Comparison of ENCODE assay signal across 1 cellular context in the genomic region with DNA sequence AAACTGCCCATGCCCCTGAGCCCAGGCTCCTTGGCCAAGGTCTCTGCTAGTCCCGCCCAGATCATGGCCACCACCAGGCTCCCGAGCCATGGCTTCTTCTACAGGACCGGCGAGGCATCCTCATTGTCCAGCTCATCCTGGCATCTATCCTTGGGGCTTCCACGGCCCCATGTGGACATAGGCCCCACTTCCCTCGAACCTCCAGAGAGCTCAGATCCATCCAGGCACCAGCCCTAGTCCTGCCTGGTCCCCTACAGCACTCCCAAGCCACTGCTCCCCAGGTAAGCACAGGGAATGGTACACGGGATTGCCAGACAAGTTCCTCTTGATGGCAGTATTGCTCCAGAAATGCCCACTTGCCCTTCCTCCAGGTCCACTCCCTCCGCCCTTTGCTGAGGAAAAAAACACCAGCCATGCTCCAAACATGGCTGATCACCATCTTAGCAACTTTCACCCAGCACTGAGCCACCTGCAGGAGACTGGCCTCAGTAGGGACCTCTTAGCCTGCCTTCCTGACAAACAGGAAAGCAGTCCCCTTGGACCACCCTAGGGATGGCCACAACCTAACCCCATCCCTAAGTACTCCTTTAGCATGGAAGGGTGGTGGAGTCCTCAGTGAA.
TF ChIP-seq lines count a peak whose summit lies in the region.

No MANE protein-coding gene starts in this region.

TF ChIP-seq in HepG2, 621 proteins besides CTCF, POLR2A, EP300 and RAD21 (continued from another document and continues in another):
- TF ChIP-seq, protein P1, sequence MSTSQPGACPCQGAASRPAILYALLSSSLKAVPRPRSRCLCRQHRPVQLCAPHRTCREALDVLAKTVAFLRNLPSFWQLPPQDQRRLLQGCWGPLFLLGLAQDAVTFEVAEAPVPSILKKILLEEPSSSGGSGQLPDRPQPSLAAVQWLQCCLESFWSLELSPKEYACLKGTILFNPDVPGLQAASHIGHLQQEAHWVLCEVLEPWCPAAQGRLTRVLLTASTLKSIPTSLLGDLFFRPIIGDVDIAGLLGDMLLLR (CRISPR knock-in tag; IDR thresholded peaks at IDR 0.05): no peak
- TF ChIP-seq MEIS2 (CRISPR knock-in tag; IDR thresholded peaks at IDR 0.05): no peak
- TF ChIP-seq ZNF720 (CRISPR knock-in tag; IDR thresholded peaks at IDR 0.05): no peak
- TF ChIP-seq, protein P2, sequence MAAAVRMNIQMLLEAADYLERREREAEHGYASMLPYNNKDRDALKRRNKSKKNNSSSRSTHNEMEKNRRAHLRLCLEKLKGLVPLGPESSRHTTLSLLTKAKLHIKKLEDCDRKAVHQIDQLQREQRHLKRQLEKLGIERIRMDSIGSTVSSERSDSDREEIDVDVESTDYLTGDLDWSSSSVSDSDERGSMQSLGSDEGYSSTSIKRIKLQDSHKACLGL (CRISPR knock-in tag; IDR thresholded peaks at IDR 0.05): no peak
- TF ChIP-seq PAWR (CRISPR knock-in tag; IDR thresholded peaks at IDR 0.05; ENCODE audit: borderline replicate concordance): no peak
- TF ChIP-seq, protein P3, sequence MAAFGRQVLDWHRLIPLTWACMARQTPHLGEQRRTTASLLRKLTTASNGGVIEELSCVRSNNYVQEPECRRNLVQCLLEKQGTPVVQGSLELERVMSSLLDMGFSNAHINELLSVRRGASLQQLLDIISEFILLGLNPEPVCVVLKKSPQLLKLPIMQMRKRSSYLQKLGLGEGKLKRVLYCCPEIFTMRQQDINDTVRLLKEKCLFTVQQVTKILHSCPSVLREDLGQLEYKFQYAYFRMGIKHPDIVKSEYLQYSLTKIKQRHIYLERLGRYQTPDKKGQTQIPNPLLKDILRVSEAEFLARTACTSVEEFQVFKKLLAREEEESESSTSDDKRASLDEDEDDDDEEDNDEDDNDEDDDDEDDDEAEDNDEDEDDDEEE (CRISPR knock-in tag; IDR thresholded peaks at IDR 0.05): no peak
- TF ChIP-seq, protein P4, sequence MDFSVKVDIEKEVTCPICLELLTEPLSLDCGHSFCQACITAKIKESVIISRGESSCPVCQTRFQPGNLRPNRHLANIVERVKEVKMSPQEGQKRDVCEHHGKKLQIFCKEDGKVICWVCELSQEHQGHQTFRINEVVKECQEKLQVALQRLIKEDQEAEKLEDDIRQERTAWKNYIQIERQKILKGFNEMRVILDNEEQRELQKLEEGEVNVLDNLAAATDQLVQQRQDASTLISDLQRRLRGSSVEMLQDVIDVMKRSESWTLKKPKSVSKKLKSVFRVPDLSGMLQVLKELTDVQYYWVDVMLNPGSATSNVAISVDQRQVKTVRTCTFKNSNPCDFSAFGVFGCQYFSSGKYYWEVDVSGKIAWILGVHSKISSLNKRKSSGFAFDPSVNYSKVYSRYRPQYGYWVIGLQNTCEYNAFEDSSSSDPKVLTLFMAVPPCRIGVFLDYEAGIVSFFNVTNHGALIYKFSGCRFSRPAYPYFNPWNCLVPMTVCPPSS (IDR thresholded peaks at IDR 0.05): no peak
- TF ChIP-seq HMGA1 (CRISPR knock-in tag; conservative IDR thresholded peaks at IDR 0.05): no peak
- TF ChIP-seq ZNF230 (CRISPR knock-in tag; IDR thresholded peaks at IDR 0.05): no peak
- no peak for TF ChIP-seq ZNF543 (CRISPR knock-in tag; IDR thresholded peaks at IDR 0.05)
- no peak for TF ChIP-seq SKI (IDR thresholded peaks at IDR 0.05; ENCODE audit: partially characterized antibody)
- TF ChIP-seq HNRNPL (IDR thresholded peaks at IDR 0.05; ENCODE audit: low read depth, low read length): no peak
- no peak; the same call in 1 of the 2 replicates for TF ChIP-seq KDM5A (IDR thresholded peaks at IDR 0.05; ENCODE audit: borderline replicate concordance, low read length)
- peak; percentile 34; the same call in 1 of the 2 replicates for TF ChIP-seq HDAC1 (CRISPR knock-in tag; IDR thresholded peaks at IDR 0.05)
- TF ChIP-seq ZNF549 (CRISPR knock-in tag; IDR thresholded peaks at IDR 0.05): no peak
- peak; percentile 44; the same call in 1 of the 2 replicates for TF ChIP-seq THAP11 (CRISPR knock-in tag; IDR thresholded peaks at IDR 0.05)
- TF ChIP-seq, protein P5, sequence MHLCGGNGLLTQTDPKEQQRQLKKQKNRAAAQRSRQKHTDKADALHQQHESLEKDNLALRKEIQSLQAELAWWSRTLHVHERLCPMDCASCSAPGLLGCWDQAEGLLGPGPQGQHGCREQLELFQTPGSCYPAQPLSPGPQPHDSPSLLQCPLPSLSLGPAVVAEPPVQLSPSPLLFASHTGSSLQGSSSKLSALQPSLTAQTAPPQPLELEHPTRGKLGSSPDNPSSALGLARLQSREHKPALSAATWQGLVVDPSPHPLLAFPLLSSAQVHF (CRISPR knock-in tag; IDR thresholded peaks at IDR 0.05): no peak
- TF ChIP-seq ZFP82 (CRISPR knock-in tag; IDR thresholded peaks at IDR 0.05; ENCODE audit: borderline replicate concordance): no peak
- TF ChIP-seq ZNF136 (CRISPR knock-in tag; IDR thresholded peaks at IDR 0.05; ENCODE audit: low read depth): no peak
- TF ChIP-seq, protein P6, sequence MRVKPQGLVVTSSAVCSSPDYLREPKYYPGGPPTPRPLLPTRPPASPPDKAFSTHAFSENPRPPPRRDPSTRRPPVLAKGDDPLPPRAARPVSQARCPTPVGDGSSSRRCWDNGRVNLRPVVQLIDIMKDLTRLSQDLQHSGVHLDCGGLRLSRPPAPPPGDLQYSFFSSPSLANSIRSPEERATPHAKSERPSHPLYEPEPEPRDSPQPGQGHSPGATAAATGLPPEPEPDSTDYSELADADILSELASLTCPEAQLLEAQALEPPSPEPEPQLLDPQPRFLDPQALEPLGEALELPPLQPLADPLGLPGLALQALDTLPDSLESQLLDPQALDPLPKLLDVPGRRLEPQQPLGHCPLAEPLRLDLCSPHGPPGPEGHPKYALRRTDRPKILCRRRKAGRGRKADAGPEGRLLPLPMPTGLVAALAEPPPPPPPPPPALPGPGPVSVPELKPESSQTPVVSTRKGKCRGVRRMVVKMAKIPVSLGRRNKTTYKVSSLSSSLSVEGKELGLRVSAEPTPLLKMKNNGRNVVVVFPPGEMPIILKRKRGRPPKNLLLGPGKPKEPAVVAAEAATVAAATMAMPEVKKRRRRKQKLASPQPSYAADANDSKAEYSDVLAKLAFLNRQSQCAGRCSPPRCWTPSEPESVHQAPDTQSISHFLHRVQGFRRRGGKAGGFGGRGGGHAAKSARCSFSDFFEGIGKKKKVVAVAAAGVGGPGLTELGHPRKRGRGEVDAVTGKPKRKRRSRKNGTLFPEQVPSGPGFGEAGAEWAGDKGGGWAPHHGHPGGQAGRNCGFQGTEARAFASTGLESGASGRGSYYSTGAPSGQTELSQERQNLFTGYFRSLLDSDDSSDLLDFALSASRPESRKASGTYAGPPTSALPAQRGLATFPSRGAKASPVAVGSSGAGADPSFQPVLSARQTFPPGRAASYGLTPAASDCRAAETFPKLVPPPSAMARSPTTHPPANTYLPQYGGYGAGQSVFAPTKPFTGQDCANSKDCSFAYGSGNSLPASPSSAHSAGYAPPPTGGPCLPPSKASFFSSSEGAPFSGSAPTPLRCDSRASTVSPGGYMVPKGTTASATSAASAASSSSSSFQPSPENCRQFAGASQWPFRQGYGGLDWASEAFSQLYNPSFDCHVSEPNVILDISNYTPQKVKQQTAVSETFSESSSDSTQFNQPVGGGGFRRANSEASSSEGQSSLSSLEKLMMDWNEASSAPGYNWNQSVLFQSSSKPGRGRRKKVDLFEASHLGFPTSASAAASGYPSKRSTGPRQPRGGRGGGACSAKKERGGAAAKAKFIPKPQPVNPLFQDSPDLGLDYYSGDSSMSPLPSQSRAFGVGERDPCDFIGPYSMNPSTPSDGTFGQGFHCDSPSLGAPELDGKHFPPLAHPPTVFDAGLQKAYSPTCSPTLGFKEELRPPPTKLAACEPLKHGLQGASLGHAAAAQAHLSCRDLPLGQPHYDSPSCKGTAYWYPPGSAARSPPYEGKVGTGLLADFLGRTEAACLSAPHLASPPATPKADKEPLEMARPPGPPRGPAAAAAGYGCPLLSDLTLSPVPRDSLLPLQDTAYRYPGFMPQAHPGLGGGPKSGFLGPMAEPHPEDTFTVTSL (CRISPR knock-in tag; IDR thresholded peaks at IDR 0.05; ENCODE audit: borderline replicate concordance): no peak
- TF ChIP-seq CCDC6 (CRISPR knock-in tag; IDR thresholded peaks at IDR 0.05): no peak
- TF ChIP-seq JDP2 (CRISPR knock-in tag; IDR thresholded peaks at IDR 0.05; ENCODE audit: borderline replicate concordance): no peak
- no peak for TF ChIP-seq ZNF629 (CRISPR knock-in tag; conservative IDR thresholded peaks at IDR 0.05)
- no peak for TF ChIP-seq EED (CRISPR knock-in tag; IDR thresholded peaks at IDR 0.05)
- peak; percentile 73 for TF ChIP-seq YY1 (IDR thresholded peaks at IDR 0.05; ENCODE audit: insufficient read depth, insufficient replicate concordance, low read depth, low read length)
- no peak for TF ChIP-seq ZMYM2 (CRISPR knock-in tag; IDR thresholded peaks at IDR 0.05)
- TF ChIP-seq, protein P7, sequence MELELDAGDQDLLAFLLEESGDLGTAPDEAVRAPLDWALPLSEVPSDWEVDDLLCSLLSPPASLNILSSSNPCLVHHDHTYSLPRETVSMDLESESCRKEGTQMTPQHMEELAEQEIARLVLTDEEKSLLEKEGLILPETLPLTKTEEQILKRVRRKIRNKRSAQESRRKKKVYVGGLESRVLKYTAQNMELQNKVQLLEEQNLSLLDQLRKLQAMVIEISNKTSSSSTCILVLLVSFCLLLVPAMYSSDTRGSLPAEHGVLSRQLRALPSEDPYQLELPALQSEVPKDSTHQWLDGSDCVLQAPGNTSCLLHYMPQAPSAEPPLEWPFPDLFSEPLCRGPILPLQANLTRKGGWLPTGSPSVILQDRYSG (CRISPR knock-in tag; IDR thresholded peaks at IDR 0.05): no peak
- no peak for TF ChIP-seq SRSF1 (optimal IDR thresholded peaks at IDR 0.05; ENCODE audit: low read depth, low read length)
- TF ChIP-seq, protein P8, sequence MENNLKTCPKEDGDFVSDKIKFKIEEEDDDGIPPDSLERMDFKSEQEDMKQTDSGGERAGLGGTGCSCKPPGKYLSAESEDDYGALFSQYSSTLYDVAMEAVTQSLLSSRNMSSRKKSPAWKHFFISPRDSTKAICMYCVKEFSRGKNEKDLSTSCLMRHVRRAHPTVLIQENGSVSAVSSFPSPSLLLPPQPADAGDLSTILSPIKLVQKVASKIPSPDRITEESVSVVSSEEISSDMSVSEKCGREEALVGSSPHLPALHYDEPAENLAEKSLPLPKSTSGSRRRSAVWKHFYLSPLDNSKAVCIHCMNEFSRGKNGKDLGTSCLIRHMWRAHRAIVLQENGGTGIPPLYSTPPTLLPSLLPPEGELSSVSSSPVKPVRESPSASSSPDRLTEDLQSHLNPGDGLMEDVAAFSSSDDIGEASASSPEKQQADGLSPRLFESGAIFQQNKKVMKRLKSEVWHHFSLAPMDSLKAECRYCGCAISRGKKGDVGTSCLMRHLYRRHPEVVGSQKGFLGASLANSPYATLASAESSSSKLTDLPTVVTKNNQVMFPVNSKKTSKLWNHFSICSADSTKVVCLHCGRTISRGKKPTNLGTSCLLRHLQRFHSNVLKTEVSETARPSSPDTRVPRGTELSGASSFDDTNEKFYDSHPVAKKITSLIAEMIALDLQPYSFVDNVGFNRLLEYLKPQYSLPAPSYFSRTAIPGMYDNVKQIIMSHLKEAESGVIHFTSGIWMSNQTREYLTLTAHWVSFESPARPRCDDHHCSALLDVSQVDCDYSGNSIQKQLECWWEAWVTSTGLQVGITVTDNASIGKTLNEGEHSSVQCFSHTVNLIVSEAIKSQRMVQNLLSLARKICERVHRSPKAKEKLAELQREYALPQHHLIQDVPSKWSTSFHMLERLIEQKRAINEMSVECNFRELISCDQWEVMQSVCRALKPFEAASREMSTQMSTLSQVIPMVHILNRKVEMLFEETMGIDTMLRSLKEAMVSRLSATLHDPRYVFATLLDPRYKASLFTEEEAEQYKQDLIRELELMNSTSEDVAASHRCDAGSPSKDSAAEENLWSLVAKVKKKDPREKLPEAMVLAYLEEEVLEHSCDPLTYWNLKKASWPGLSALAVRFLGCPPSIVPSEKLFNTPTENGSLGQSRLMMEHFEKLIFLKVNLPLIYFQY (CRISPR knock-in tag; IDR thresholded peaks at IDR 0.05; ENCODE audit: borderline replicate concordance): no peak
- TF ChIP-seq NR1H2 (CRISPR knock-in tag; IDR thresholded peaks at IDR 0.05; ENCODE audit: borderline replicate concordance, low read depth): no peak
- no peak for TF ChIP-seq JUNB (CRISPR knock-in tag; IDR thresholded peaks at IDR 0.05; ENCODE audit: borderline replicate concordance)
- no peak for TF ChIP-seq ZNF891 (CRISPR knock-in tag; IDR thresholded peaks at IDR 0.05)
- no peak for TF ChIP-seq ARID2 (CRISPR knock-in tag; IDR thresholded peaks at IDR 0.05; ENCODE audit: borderline replicate concordance)
- TF ChIP-seq, protein P9, sequence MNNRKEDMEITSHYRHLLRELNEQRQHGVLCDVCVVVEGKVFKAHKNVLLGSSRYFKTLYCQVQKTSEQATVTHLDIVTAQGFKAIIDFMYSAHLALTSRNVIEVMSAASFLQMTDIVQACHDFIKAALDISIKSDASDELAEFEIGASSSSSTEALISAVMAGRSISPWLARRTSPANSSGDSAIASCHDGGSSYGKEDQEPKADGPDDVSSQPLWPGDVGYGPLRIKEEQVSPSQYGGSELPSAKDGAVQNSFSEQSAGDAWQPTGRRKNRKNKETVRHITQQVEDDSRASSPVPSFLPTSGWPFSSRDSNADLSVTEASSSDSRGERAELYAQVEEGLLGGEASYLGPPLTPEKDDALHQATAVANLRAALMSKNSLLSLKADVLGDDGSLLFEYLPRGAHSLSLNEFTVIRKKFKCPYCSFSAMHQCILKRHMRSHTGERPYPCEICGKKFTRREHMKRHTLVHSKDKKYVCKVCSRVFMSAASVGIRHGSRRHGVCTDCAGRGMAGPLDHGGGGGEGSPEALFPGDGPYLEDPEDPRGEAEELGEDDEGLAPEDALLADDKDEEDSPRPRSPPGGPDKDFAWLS (CRISPR knock-in tag; IDR thresholded peaks at IDR 0.05; ENCODE audit: borderline replicate concordance): no peak
